ENCODE assay signal across 1 cellular context in the genomic region with DNA sequence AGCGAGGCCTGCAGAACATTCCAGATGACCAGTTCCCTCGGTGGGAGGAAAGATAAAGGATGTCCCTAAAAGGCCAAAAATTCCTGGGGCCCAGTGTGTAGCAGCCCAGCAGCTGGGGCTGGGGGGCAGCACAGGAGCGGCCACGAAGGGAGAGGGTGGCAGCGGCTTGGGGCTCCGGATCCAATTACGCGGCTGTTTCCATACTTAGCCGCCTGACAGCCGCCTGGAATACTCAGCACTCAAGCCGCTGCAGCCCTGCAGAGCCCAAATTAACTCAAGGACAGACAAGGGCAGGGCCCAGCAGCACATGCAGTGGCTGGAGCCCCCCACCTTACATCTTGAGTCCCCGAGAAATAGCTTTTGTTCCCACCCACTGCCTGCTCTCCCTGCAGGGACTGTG.
TF ChIP-seq lines count a peak whose summit lies in the region.

No MANE protein-coding gene starts in this region.

TF ChIP-seq in SK-N-SH treated with all-trans-retinoic acid at 6 μM for 48 hours, 23 proteins besides CTCF, POLR2A, EP300 and RAD21 (continued from another document):
- TF ChIP-seq RARB (CRISPR knock-in tag; IDR thresholded peaks at IDR 0.05) (no peak), TOX (CRISPR knock-in tag; IDR thresholded peaks at IDR 0.05; ENCODE audit: borderline replicate concordance) (no peak)
